10 cellular contexts compared by ENCODE assay signal in genomic region chr1:245599413-245600174, GRCh38.
DNase-seq lines count a peak whose midpoint lies in the region; ATAC-seq and TF ChIP-seq lines count a peak whose summit lies in the region.
"Had no signal": no experiment of that assay in that cellular context is flagged by ENCODE, and none has a peak within 500 bp of the region (broad histone marks: within the 10 kb centered on the region; RNA-seq: fewer than 3 reads in every experiment).

No MANE protein-coding gene starts in this region.

- ATAC-seq in GM19463 (IDR thresholded peaks at IDR 0.05; ENCODE audit: unreplicated experiment) (peak; percentile 36), GM18858 (IDR thresholded peaks at IDR 0.05; ENCODE audit: unreplicated experiment) (no peak)
- ATAC-seq: natural killer cell had no signal

- H3K4me3 ChIP-seq in OCI-LY3 (ENCODE audit: low read length) (no peak overlapping the region), fibroblast of the aortic adventitia (ENCODE audit: low read depth, low read length) (no peak overlapping the region)

- H4K20me1 ChIP-seq in OCI-LY3 (ENCODE audit: insufficient read depth, low read length), result no peaks in the 10 kb centered on the region

- H3K9me3 ChIP-seq in OCI-LY3 (ENCODE audit: insufficient read depth, low read length), result no peaks in the 10 kb centered on the region

- 0 out of 2 replicates have a peak overlapping the region, but pooled peaks have one; percentile 2 for H3K4me2 ChIP-seq in OCI-LY3 (ENCODE audit: low read length)

- H3K27me3 ChIP-seq in OCI-LY3 (ENCODE audit: low read depth, low read length), result peaks cover 13% of the 10 kb centered on the region

- H2AFZ ChIP-seq in OCI-LY3 (ENCODE audit: low read depth, low read length), result no peak overlapping the region

- H3K27ac ChIP-seq in OCI-LY3 (ENCODE audit: low read length), result no peak overlapping the region

- TF ChIP-seq CTCF in OCI-LY3 (IDR thresholded peaks at IDR 0.05; ENCODE audit: low read depth, low read length) (no peak), fibroblast of the aortic adventitia (IDR thresholded peaks at IDR 0.05; ENCODE audit: insufficient read depth, low read length) (peak; percentile 6)

- peak; percentile 99 for DNase-seq in fibroblast of the aortic adventitia (ENCODE audit: low read depth)
- peak; percentile 70 for DNase-seq in retina
- DNase-seq in foreskin melanocyte, result no peak
- no peak for DNase-seq in NCI-H82 (lab: John Stamatoyannopoulos, UW)
- DNase-seq in RPMI8226, result no peak
- DNase-seq: GDM1, natural killer cell had no signal

- H3K36me3 ChIP-seq in OCI-LY3 (replicated peaks; ENCODE audit: low read depth, low read length), result no peaks in the 10 kb centered on the region

- H3K9ac ChIP-seq in OCI-LY3 (ENCODE audit: low read length), result no peak overlapping the region

- no peaks in the 10 kb centered on the region for H3K79me2 ChIP-seq in OCI-LY3 (ENCODE audit: low read length)

- H3K4me1 ChIP-seq in OCI-LY3 (ENCODE audit: low read length), result peaks cover 8% of the 10 kb centered on the region

Comparison
In these comparisons a context has a peak if more than half of its experiments do, and no peak if none do; other contexts are left out.
1. DNase-seq: peak in fibroblast of the aortic adventitia (single experiment) and retina (single experiment); none in foreskin melanocyte (single experiment), NCI-H82 (single experiment) and RPMI8226 (single experiment).